Comparison of ENCODE assay signal across 33 cellular contexts in genomic region chr2:148513425-148513824, GRCh38.
"Had no signal": no experiment of that assay in that cellular context is flagged by ENCODE, and none has a peak within 500 bp of the region (broad histone marks: within the 10 kb centered on the region; RNA-seq: fewer than 3 reads in every experiment).

No MANE protein-coding gene starts in this region.

- ATAC-seq: activated CD8-positive, alpha-beta T cell treated with anti-CD3 and anti-CD28 coated beads for 36 hours; activated naive CD4-positive, alpha-beta T cell treated with anti-CD3 and anti-CD28 coated beads, Interleukin-2, amount 50 U/mL, for 72 hours; activated T-cell treated with anti-CD3 and anti-CD28 coated beads, Interleukin-2, amount 50 U/mL, for 4 hours; activated T-cell treated with anti-CD3 and anti-CD28 coated beads, Interleukin-2, amount 50 U/mL, for 72 hours; activated T-helper 17 cell treated with anti-CD3 and anti-CD28 coated beads, Interleukin-2, amount 50 U/mL, for 72 hours; body of pancreas had no signal

- FAIRE-seq: astrocyte, colon had no signal

- H3K9me3 ChIP-seq: adrenal gland, body of pancreas, breast epithelium had no signal

- H3K27ac ChIP-seq: adrenal gland, body of pancreas, brain microvascular endothelial cell, breast epithelium, VCaP had no signal

- H3K4me1 ChIP-seq: breast epithelium had no signal

- DNase-seq: activated B cell treated with CpG ODN at 0.5 μM for 24 hours; activated CD4-positive, alpha-beta memory T cell treated with anti-CD3 and anti-CD28 coated beads for 36 hours; activated CD4-positive, alpha-beta T cell treated with anti-CD3 and anti-CD28 coated beads for 4 hours; activated CD4-positive, alpha-beta T cell treated with anti-CD3 and anti-CD28 coated beads, Interleukin-2, amount 10 ng/mL, durations not matched to agents 24 days and 14 days; activated CD4-positive, alpha-beta T cell treated with anti-CD3 and anti-CD28 coated beads, Interleukin-2, amount 50 U/mL, for 1 hour; activated CD4-positive, alpha-beta T cell treated with anti-CD3 and anti-CD28 coated beads, Interleukin-2, amount 50 U/mL, for 4 hours; activated CD4-positive, CD25-positive, alpha-beta regulatory T cell treated with anti-CD3 and anti-CD28 coated beads, Interleukin-2, amount 50 U/mL, for 72 hours; activated CD8-positive, alpha-beta memory T cell treated with anti-CD3 and anti-CD28 coated beads, Interleukin-2, amount 50 U/mL, for 4 hours; activated CD8-positive, alpha-beta T cell treated with anti-CD3 and anti-CD28 coated beads for 36 hours; activated effector memory CD4-positive, alpha-beta T cell treated with anti-CD3 and anti-CD28 coated beads, Interleukin-2, amount 50 U/mL, for 16 hours; activated gamma-delta T cell treated with Interleukin-2 at 50 U/mL for 16 hours; activated naive CD4-positive, alpha-beta T cell; activated naive CD4-positive, alpha-beta T cell treated with anti-CD3 and anti-CD28 coated beads for 36 hours; activated naive CD4-positive, alpha-beta T cell treated with anti-CD3 and anti-CD28 coated beads, Interleukin-2, amount 50 U/mL, for 16 hours; activated naive CD8-positive, alpha-beta T cell treated with anti-CD3 and anti-CD28 coated beads for 36 hours; activated T-cell treated with anti-CD3 and anti-CD28 coated beads for 4 hours; activated T-cell treated with anti-CD3 and anti-CD28 coated beads, Interleukin-2, amount 50 U/mL, for 1 hour; activated T-cell treated with anti-CD3 and anti-CD28 coated beads, Interleukin-2, amount 50 U/mL, for 4 hours; activated T-cell treated with anti-CD3 and anti-CD28 coated beads, Interleukin-2, amount 50 U/mL, for 72 hours; adrenal gland; amniotic stem cell; aorta; body of pancreas; brain microvascular endothelial cell; central memory CD4-positive, alpha-beta T cell; T-helper 2 cell; T-helper 9 cell had no signal

- H3K27me3 ChIP-seq: adrenal gland, body of pancreas, brain microvascular endothelial cell, breast epithelium had no signal

- H3K4me3 ChIP-seq: adrenal gland, body of pancreas, breast epithelium had no signal

- H3K36me3 ChIP-seq: adrenal gland, brain microvascular endothelial cell, breast epithelium had no signal
